30 cellular contexts compared by ENCODE assay signal in genomic region chr5:135864503-135865443, GRCh38. TPM values are rescaled to one million over a fixed set of nuclear protein-coding genes. Genes with fewer than 3 reads are reported as not detected.
"Had no signal": no experiment of that assay in that cellular context is flagged by ENCODE, and none has a peak within 500 bp of the region (broad histone marks: within the 10 kb centered on the region; RNA-seq: fewer than 3 reads in every experiment).

No MANE protein-coding gene starts in this region.

- H3K9me3 Mint-ChIP-seq: activated naive CD8-positive, alpha-beta T cell treated with anti-CD3 and anti-CD28 coated beads for 36 hours; activated T-cell treated with anti-CD3 and anti-CD28 coated beads, Interleukin-2, amount 50 U/mL, for 24 hours; activated T-helper 17 cell treated with anti-CD3 and anti-CD28 coated beads, Interleukin-2, amount 50 U/mL, for 72 hours; central memory CD8-positive, alpha-beta T cell; effector memory CD8-positive, alpha-beta T cell; natural killer cell; WTC11 had no signal

- H3K36me3 Mint-ChIP-seq: activated naive CD8-positive, alpha-beta T cell treated with anti-CD3 and anti-CD28 coated beads for 36 hours; natural killer cell; stimulated activated memory B cell treated with anti-CD40 and anti-IgM and Interleukin-4, amounts not matched to agents 10 μg/mL and 1 μg/mL and 100 μg/mL, for 72 hours; WTC11 had no signal

- ATAC-seq: activated T-helper 17 cell treated with anti-CD3 and anti-CD28 coated beads, Interleukin-2, amount 50 U/mL, for 72 hours; effector memory CD8-positive, alpha-beta T cell; esophagus mucosa; lower lobe of right lung; natural killer cell; right lobe of liver; stimulated activated memory B cell treated with anti-CD40 and anti-IgM and Interleukin-4, amounts not matched to agents 10 μg/mL and 1 μg/mL and 100 μg/mL, for 72 hours; WTC11 had no signal

- H3K27me3 ChIP-seq: dorsolateral prefrontal cortex, right lobe of liver, stomach, uterus had no signal

- H3K4me1 Mint-ChIP-seq: activated naive CD8-positive, alpha-beta T cell treated with anti-CD3 and anti-CD28 coated beads for 36 hours; activated T-helper 17 cell treated with anti-CD3 and anti-CD28 coated beads, Interleukin-2, amount 50 U/mL, for 72 hours; central memory CD8-positive, alpha-beta T cell; natural killer cell; stimulated activated memory B cell treated with anti-CD40 and anti-IgM and Interleukin-4, amounts not matched to agents 10 μg/mL and 1 μg/mL and 100 μg/mL, for 72 hours; WTC11 had no signal

- DNase-seq: activated CD4-positive, alpha-beta T cell treated with anti-CD3 and anti-CD28 coated beads, Interleukin-2, amount 50 U/mL, for 4 hours; activated CD8-positive, alpha-beta memory T cell treated with anti-CD3 and anti-CD28 coated beads for 24 hours; activated CD8-positive, alpha-beta memory T cell treated with anti-CD3 and anti-CD28 coated beads, Interleukin-2, amount 50 U/mL, for 4 hours; activated naive CD4-positive, alpha-beta T cell; activated naive CD8-positive, alpha-beta T cell treated with anti-CD3 and anti-CD28 coated beads for 36 hours; activated T-cell treated with anti-CD3 and anti-CD28 coated beads, Interleukin-2, amount 50 U/mL, for 24 hours; dorsolateral prefrontal cortex; effector memory CD8-positive, alpha-beta T cell; foreskin melanocyte; glutamatergic neuron; hypothalamus; lower lobe of right lung; natural killer cell; right lobe of liver; stimulated activated CD4-positive, alpha-beta T cell treated with anti-CD3 and anti-CD28 coated beads, Interleukin-15, amount 100 ng/mL, for 24 hours; stomach; trophoblast cell; uterus had no signal

- H3K27ac Mint-ChIP-seq: activated naive CD8-positive, alpha-beta T cell treated with anti-CD3 and anti-CD28 coated beads for 36 hours; activated T-cell treated with anti-CD3 and anti-CD28 coated beads, Interleukin-2, amount 50 U/mL, for 24 hours; activated T-helper 17 cell treated with anti-CD3 and anti-CD28 coated beads, Interleukin-2, amount 50 U/mL, for 72 hours; effector memory CD8-positive, alpha-beta T cell; natural killer cell; progenitor cell of endocrine pancreas; stimulated activated memory B cell treated with anti-CD40 and anti-IgM and Interleukin-4, amounts not matched to agents 10 μg/mL and 1 μg/mL and 100 μg/mL, for 72 hours; WTC11 had no signal

- H3K36me3 ChIP-seq: lower lobe of right lung, right lobe of liver, stomach, uterus had no signal

- H3K4me3 ChIP-seq: dorsolateral prefrontal cortex, lower lobe of right lung, right lobe of liver, smooth muscle cell, stomach, uterus had no signal

- H3K4me1 ChIP-seq: lower lobe of right lung, stomach, uterus had no signal

- H3K4me3 Mint-ChIP-seq: activated naive CD8-positive, alpha-beta T cell treated with anti-CD3 and anti-CD28 coated beads for 36 hours; activated T-cell treated with anti-CD3 and anti-CD28 coated beads, Interleukin-2, amount 50 U/mL, for 24 hours; activated T-helper 17 cell treated with anti-CD3 and anti-CD28 coated beads, Interleukin-2, amount 50 U/mL, for 72 hours; central memory CD8-positive, alpha-beta T cell; effector memory CD8-positive, alpha-beta T cell; natural killer cell; stimulated activated memory B cell treated with anti-CD40 and anti-IgM and Interleukin-4, amounts not matched to agents 10 μg/mL and 1 μg/mL and 100 μg/mL, for 72 hours; WTC11 had no signal

- H3K27ac ChIP-seq: dorsolateral prefrontal cortex, lower lobe of right lung, right lobe of liver, stomach, uterus had no signal

- H3K27me3 Mint-ChIP-seq: activated naive CD8-positive, alpha-beta T cell treated with anti-CD3 and anti-CD28 coated beads for 36 hours; activated T-cell treated with anti-CD3 and anti-CD28 coated beads, Interleukin-2, amount 50 U/mL, for 24 hours had no signal

- H3K9me3 ChIP-seq: lower lobe of right lung, right lobe of liver, stomach, uterus had no signal

RNA-seq across cellular contexts. Expression of gene SLC25A48, which starts 30.3 kb away (rescaled TPM):
- total RNA-seq: activated naive CD8-positive, alpha-beta T cell treated with anti-CD3 and anti-CD28 coated beads for 36 hours; activated T-helper 17 cell treated with anti-CD3 and anti-CD28 coated beads, Interleukin-2, amount 50 U/mL, for 72 hours; astrocyte; endothelial cell of umbilical vein; natural killer cell; osteoblast; T-helper 2 cell treated with Interferon-gamma antibody and Interleukin-4, amounts not matched to agents 100 ng/mL and 5 ng/mL, for 36 hours had no signal
- polyA plus RNA-seq: endothelial cell of umbilical vein had no signal

RNA-seq across cellular contexts. Expression of gene IL9, which starts 30.9 kb away (rescaled TPM):
- total RNA-seq: activated naive CD8-positive, alpha-beta T cell treated with anti-CD3 and anti-CD28 coated beads for 36 hours; astrocyte; dorsolateral prefrontal cortex; endothelial cell of umbilical vein; esophagus mucosa; lower lobe of right lung; natural killer cell; osteoblast; progenitor cell of endocrine pancreas; right lobe of liver; smooth muscle cell; stomach; temporal lobe; uterus; WTC11 had no signal
- polyA plus RNA-seq: endothelial cell of umbilical vein, smooth muscle cell, stomach had no signal
